Comparison of ENCODE assay signal across 21 cellular contexts in genomic region chr2:33775306-33775705, GRCh38.
"Had no signal": no experiment of that assay in that cellular context is flagged by ENCODE, and none has a peak within 500 bp of the region (broad histone marks: within the 10 kb centered on the region; RNA-seq: fewer than 3 reads in every experiment).

No MANE protein-coding gene starts in this region.

- H3K4me1 Mint-ChIP-seq: immature natural killer cell, memory B cell, mesothelial cell of epicardium had no signal

- H3K27ac Mint-ChIP-seq: immature natural killer cell, memory B cell, mesothelial cell of epicardium had no signal

- H3K4me3 Mint-ChIP-seq: immature natural killer cell, memory B cell, mesothelial cell of epicardium had no signal

- ATAC-seq: heart right ventricle, left cardiac atrium, left colon, left lobe of liver, left lung, left ventricle myocardium superior, mucosa of descending colon had no signal

- DNase-seq: heart right ventricle, hippocampal formation, hypothalamus, immature natural killer cell, islet precursor cell, kidney, kidney glomerular epithelial cell, left cardiac atrium, left colon, left ventricle myocardium inferior, left ventricle myocardium superior, lower lobe of right lung, mammary epithelial cell, mesenchymal stem cell, mesendoderm, midbrain, mucosa of descending colon had no signal

- H3K9me3 Mint-ChIP-seq: memory B cell had no signal

- H3K36me3 Mint-ChIP-seq: immature natural killer cell, memory B cell, mesothelial cell of epicardium had no signal
